33 cellular contexts compared by ENCODE assay signal in the genomic region with DNA sequence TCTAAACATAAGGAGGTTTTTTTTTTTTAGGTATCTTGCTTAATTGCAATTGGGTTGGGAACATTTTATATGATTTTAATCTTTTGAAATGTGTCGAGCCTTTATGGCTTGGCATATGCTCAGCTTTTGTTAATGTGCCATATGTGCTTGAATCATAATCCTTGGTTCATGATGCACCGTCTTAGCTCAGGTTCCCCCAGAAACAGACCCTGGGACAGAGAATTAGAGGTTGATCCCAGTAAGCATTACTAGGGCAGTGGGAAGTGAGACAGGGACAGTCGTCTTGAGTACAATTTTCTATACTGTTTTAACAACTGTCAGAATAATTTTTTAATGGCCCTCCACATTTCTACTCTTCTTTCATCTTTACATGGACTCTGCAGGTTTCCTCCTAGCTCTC.
"Had no signal": no experiment of that assay in that cellular context is flagged by ENCODE, and none has a peak within 500 bp of the region (broad histone marks: within the 10 kb centered on the region; RNA-seq: fewer than 3 reads in every experiment).

No MANE protein-coding gene starts in this region.

- H3K4me2 ChIP-seq: KMS-11, SK-N-SH had no signal

- FAIRE-seq: bronchial epithelial cell had no signal

- ATAC-seq: activated CD4-positive, alpha-beta T cell treated with anti-CD3 and anti-CD28 coated beads for 36 hours; activated T-helper 17 cell treated with anti-CD3 and anti-CD28 coated beads, Interleukin-2, amount 50 U/mL, for 72 hours; Panc1 had no signal

- H3K27ac Mint-ChIP-seq: activated CD4-positive, alpha-beta memory T cell treated with anti-CD3 and anti-CD28 coated beads, Interleukin-2, amount 10 ng/mL, durations not matched to agents 7 days and 5 days; activated CD4-positive, alpha-beta T cell treated with anti-CD3 and anti-CD28 coated beads for 36 hours; activated naive CD4-positive, alpha-beta T cell treated with anti-CD3 and anti-CD28 coated beads, Interleukin-2, amount 10 ng/mL, durations not matched to agents 7 days and 5 days; activated naive CD8-positive, alpha-beta T cell treated with anti-CD3 and anti-CD28 coated beads, Interleukin-2, amount 10 ng/mL, durations not matched to agents 7 days and 5 days; activated T-helper 17 cell treated with anti-CD3 and anti-CD28 coated beads, Interleukin-2, amount 50 U/mL, for 72 hours had no signal

- H3K36me3 ChIP-seq: adrenal gland, MG63, SJCRH30 had no signal

- H3K27ac ChIP-seq: adrenal gland, KMS-11, SJCRH30, VCaP had no signal

- H3K4me1 ChIP-seq: adrenal gland had no signal

- H3K4me3 Mint-ChIP-seq: activated CD4-positive, alpha-beta memory T cell treated with anti-CD3 and anti-CD28 coated beads, Interleukin-2, amount 10 ng/mL, durations not matched to agents 7 days and 5 days; activated CD4-positive, alpha-beta T cell treated with anti-CD3 and anti-CD28 coated beads for 36 hours; activated naive CD4-positive, alpha-beta T cell treated with anti-CD3 and anti-CD28 coated beads, Interleukin-2, amount 10 ng/mL, durations not matched to agents 7 days and 5 days; activated naive CD8-positive, alpha-beta T cell treated with anti-CD3 and anti-CD28 coated beads, Interleukin-2, amount 10 ng/mL, durations not matched to agents 7 days and 5 days; activated T-helper 17 cell treated with anti-CD3 and anti-CD28 coated beads, Interleukin-2, amount 50 U/mL, for 72 hours had no signal

- H3K27me3 ChIP-seq: adrenal gland, MG63, SJCRH30 had no signal

- H3K4me1 Mint-ChIP-seq: activated CD4-positive, alpha-beta memory T cell treated with anti-CD3 and anti-CD28 coated beads, Interleukin-2, amount 10 ng/mL, durations not matched to agents 7 days and 5 days; activated CD4-positive, alpha-beta T cell treated with anti-CD3 and anti-CD28 coated beads for 36 hours; activated naive CD4-positive, alpha-beta T cell treated with anti-CD3 and anti-CD28 coated beads, Interleukin-2, amount 10 ng/mL, durations not matched to agents 7 days and 5 days; activated naive CD8-positive, alpha-beta T cell treated with anti-CD3 and anti-CD28 coated beads, Interleukin-2, amount 10 ng/mL, durations not matched to agents 7 days and 5 days; activated T-helper 17 cell treated with anti-CD3 and anti-CD28 coated beads, Interleukin-2, amount 50 U/mL, for 72 hours had no signal

- H3K9me3 ChIP-seq: adrenal gland, MG63, SJCRH30, SK-N-SH had no signal

- DNase-seq: activated CD4-positive, alpha-beta memory T cell treated with anti-CD3 and anti-CD28 coated beads, Interleukin-2, amount 10 ng/mL, durations not matched to agents 7 days and 5 days; activated CD4-positive, alpha-beta T cell treated with anti-CD3 and anti-CD28 coated beads for 36 hours; activated CD4-positive, alpha-beta T cell treated with anti-CD3 and anti-CD28 coated beads, Interleukin-2, amount 50 U/mL, for 1 hour; activated gamma-delta T cell; activated naive CD4-positive, alpha-beta T cell treated with anti-CD3 and anti-CD28 coated beads, Interleukin-2, amount 10 ng/mL, durations not matched to agents 7 days and 5 days; activated naive CD8-positive, alpha-beta T cell treated with anti-CD3 and anti-CD28 coated beads, Interleukin-2, amount 10 ng/mL, durations not matched to agents 7 days and 5 days; activated T-cell treated with anti-CD3 and anti-CD28 coated beads for 4 hours; activated T-cell treated with anti-CD3 and anti-CD28 coated beads, Interleukin-2, amount 50 U/mL, for 48 hours; anterior cingulate cortex; central memory CD4-positive, alpha-beta T cell; MG63; MV-4-11; NCI-H1092 treated with DMSO at 0.1 percent for 48 hours; NCI-H1417 treated with DMSO at 0.1 percent for 48 hours; NCI-H1694; NCI-H2029; NCI-H2107; NCI-H446; NCI-H526; NCI-H774; NK-92 treated with Interleukin-12 subunit alpha and Interleukin-12 subunit beta, amount 100 ng/mL, for 24 hours; OCI-M1; Right ventricle myocardium superior; RPMI8226; SJCRH30; SK-N-SH; T-helper 1 cell had no signal

- H3K9me3 Mint-ChIP-seq: activated CD4-positive, alpha-beta memory T cell treated with anti-CD3 and anti-CD28 coated beads, Interleukin-2, amount 10 ng/mL, durations not matched to agents 7 days and 5 days; activated naive CD4-positive, alpha-beta T cell treated with anti-CD3 and anti-CD28 coated beads, Interleukin-2, amount 10 ng/mL, durations not matched to agents 7 days and 5 days; activated naive CD8-positive, alpha-beta T cell treated with anti-CD3 and anti-CD28 coated beads, Interleukin-2, amount 10 ng/mL, durations not matched to agents 7 days and 5 days; activated T-helper 17 cell treated with anti-CD3 and anti-CD28 coated beads, Interleukin-2, amount 50 U/mL, for 72 hours had no signal

- H3K27me3 Mint-ChIP-seq: activated CD4-positive, alpha-beta memory T cell treated with anti-CD3 and anti-CD28 coated beads, Interleukin-2, amount 10 ng/mL, durations not matched to agents 7 days and 5 days; activated CD4-positive, alpha-beta T cell treated with anti-CD3 and anti-CD28 coated beads for 36 hours; activated naive CD4-positive, alpha-beta T cell treated with anti-CD3 and anti-CD28 coated beads, Interleukin-2, amount 10 ng/mL, durations not matched to agents 7 days and 5 days; activated naive CD8-positive, alpha-beta T cell treated with anti-CD3 and anti-CD28 coated beads, Interleukin-2, amount 10 ng/mL, durations not matched to agents 7 days and 5 days; activated T-helper 17 cell treated with anti-CD3 and anti-CD28 coated beads, Interleukin-2, amount 50 U/mL, for 72 hours had no signal

- H3K4me3 ChIP-seq: adrenal gland, MG63, SJCRH30 had no signal
